Comparison of ENCODE assay signal across 1 cellular context in genomic region chr10:92822964-92823363, GRCh38.
TF ChIP-seq lines count a peak whose summit lies in the region.

No MANE protein-coding gene starts in this region.

TF ChIP-seq in HCT116, 20 proteins besides CTCF, POLR2A, EP300 and RAD21 (continued from another document):
- no peak for TF ChIP-seq CBX3 (IDR thresholded peaks at IDR 0.05; ENCODE audit: low read depth)
- no peak for TF ChIP-seq MAX (IDR thresholded peaks at IDR 0.05)
- no peak for TF ChIP-seq EZH2 (IDR thresholded peaks at IDR 0.05)
- no peak for TF ChIP-seq SRF (IDR thresholded peaks at IDR 0.05; ENCODE audit: low read depth)
- TF ChIP-seq EGR1 (IDR thresholded peaks at IDR 0.05; ENCODE audit: low read depth) = no peak
- no peak for TF ChIP-seq CEBPB (IDR thresholded peaks at IDR 0.05; ENCODE audit: low read depth)
- TF ChIP-seq SIN3A (IDR thresholded peaks at IDR 0.05; ENCODE audit: low read depth) = no peak
- no peak for TF ChIP-seq TCF7L2 (IDR thresholded peaks at IDR 0.05; ENCODE audit: borderline replicate concordance, extremely low read depth, insufficient read depth, insufficient read length)
TF ChIP-seq in HCT116: peak in this region for 0.
